Comparison of ENCODE assay signal across 11 cellular contexts in genomic region chr21:32578107-32578691, GRCh38. TPM values are rescaled to one million over a fixed set of nuclear protein-coding genes. Genes with fewer than 3 reads are reported as not detected.
DNase-seq lines count a peak whose midpoint lies in the region; ATAC-seq and TF ChIP-seq lines count a peak whose summit lies in the region.
"Had no signal": no experiment of that assay in that cellular context is flagged by ENCODE, and none has a peak within 500 bp of the region (broad histone marks: within the 10 kb centered on the region; RNA-seq: fewer than 3 reads in every experiment).

No MANE protein-coding gene starts in this region.

- H3K4me1 ChIP-seq in cardiac muscle cell (ENCODE audit: low read depth) = no peaks in the 10 kb centered on the region
- H3K4me1 ChIP-seq in right atrium auricular region = no peaks in the 10 kb centered on the region
- no peaks in the 10 kb centered on the region for H3K4me1 ChIP-seq in OCI-LY7 (ENCODE audit: insufficient read depth, low read length, poor library complexity, severe bottlenecking)
- no peaks in the 10 kb centered on the region for H3K4me1 ChIP-seq in transverse colon

- H3K4me3 Mint-ChIP-seq in effector memory CD8-positive, alpha-beta T cell = peak overlapping the region in 1 of 2 donors; percentile 25

- H3K4me3 ChIP-seq in cardiac muscle cell = no peak overlapping the region
- no peak overlapping the region for H3K4me3 ChIP-seq in right atrium auricular region
- H3K4me3 ChIP-seq in OCI-LY7 (ENCODE audit: low read depth, low read length, poor library complexity, severe bottlenecking) = no peak overlapping the region
- H3K4me3 ChIP-seq in transverse colon = no peak overlapping the region
- H3K4me3 ChIP-seq: esophagus squamous epithelium had no signal

- DNase-seq in cardiac muscle cell (ENCODE audit: low read depth in 1 of 2, low spot score in 1 of 2) = peak; percentile 11 to 22
- DNase-seq in right atrium auricular region (ENCODE audit: low spot score) = no peak
- DNase-seq in OCI-LY7 (ENCODE audit: low spot score) = peak; percentile 17
- peak in 2 of 3 experiments; percentile 22 to 41 for DNase-seq in effector memory CD8-positive, alpha-beta T cell
- DNase-seq in transverse colon = peak; percentile 34
- no peak for DNase-seq in NCI-H1417 (lab: John Stamatoyannopoulos, UW)
- DNase-seq: esophagus squamous epithelium, NCI-H2107 had no signal

- H3K9me2 ChIP-seq in OCI-LY7 (ENCODE audit: insufficient read depth, low read length) = no peaks in the 10 kb centered on the region

- no peaks in the 10 kb centered on the region for H3K79me2 ChIP-seq in OCI-LY7 (ENCODE audit: insufficient read depth, low read depth, low read length)

- H3K4me1 Mint-ChIP-seq in effector memory CD8-positive, alpha-beta T cell (ENCODE audit: low read depth in 2 of 2) = peaks cover 0 to 8% of the 10 kb centered on the region in 2 donors

- H3K9me3 ChIP-seq in cardiac muscle cell (ENCODE audit: low read depth) (no peaks in the 10 kb centered on the region), right atrium auricular region (no peaks in the 10 kb centered on the region), OCI-LY7 (ENCODE audit: low read length) (no peaks in the 10 kb centered on the region), transverse colon (no peaks in the 10 kb centered on the region)
- H3K9me3 ChIP-seq: esophagus squamous epithelium, neutrophil had no signal

- WGBS in transverse colon (ENCODE audit: low coverage in 1 of 2), 2 donors = 0 to 44% methylated on average over 1 to 15 of the region's 15 CpGs

- peaks cover 10% of the 10 kb centered on the region for H3K36me3 ChIP-seq in cardiac muscle cell
- H3K36me3 ChIP-seq in right atrium auricular region = peaks cover 7% of the 10 kb centered on the region
- no peaks in the 10 kb centered on the region for H3K36me3 ChIP-seq in OCI-LY7 (ENCODE audit: insufficient read depth, low read length)
- H3K36me3 ChIP-seq in transverse colon = no peaks in the 10 kb centered on the region
- H3K36me3 ChIP-seq: esophagus squamous epithelium, neutrophil had no signal

- H3K4me2 ChIP-seq in OCI-LY7 (ENCODE audit: low read length) = no peak overlapping the region

- no peaks in the 10 kb centered on the region for H3K9me3 Mint-ChIP-seq in effector memory CD8-positive, alpha-beta T cell

- no TSS peak for BruUV-seq in OCI-LY7 (replicated peaks; lab: Mats Ljungman, UMichigan)

- H3K27ac ChIP-seq in cardiac muscle cell (no peak overlapping the region), right atrium auricular region (no peak overlapping the region), OCI-LY7 (ENCODE audit: low read depth, low read length, poor library complexity, severe bottlenecking) (no peak overlapping the region), transverse colon (no peak overlapping the region)
- H3K27ac ChIP-seq: esophagus squamous epithelium, neutrophil had no signal

- H3K27me3 ChIP-seq in cardiac muscle cell = no peaks in the 10 kb centered on the region
- no peaks in the 10 kb centered on the region for H3K27me3 ChIP-seq in right atrium auricular region
- no peaks in the 10 kb centered on the region for H3K27me3 ChIP-seq in transverse colon
- H3K27me3 ChIP-seq: esophagus squamous epithelium, neutrophil had no signal

- peaks cover 10 to 15% of the 10 kb centered on the region in 2 donors for H3K27me3 Mint-ChIP-seq in effector memory CD8-positive, alpha-beta T cell

- TF ChIP-seq CTCF in cardiac muscle cell (IDR thresholded peaks at IDR 0.05; ENCODE audit: low read depth, low read length) (peak; percentile 36), right atrium auricular region (IDR thresholded peaks at IDR 0.05) (no peak), OCI-LY7 (conservative IDR thresholded peaks at IDR 0.05; ENCODE audit: low read length) (peak; percentile 61), transverse colon (IDR thresholded peaks at IDR 0.05) (peak in 3 of 5 experiments; percentile 15 to 23 (median 15))

- POLR2A ChIA-PET in OCI-LY7 (lab: Charles Lee) = interaction anchor here (0.5 kb wide), 1 partner anchor 30 kb away, joined by 3 read pairs; no protein-coding TSS in a partner anchor

- H4K20me1 ChIP-seq in OCI-LY7 (ENCODE audit: insufficient read depth, low read length) = no peaks in the 10 kb centered on the region

- peaks cover 3% of the 10 kb centered on the region for H3K36me3 Mint-ChIP-seq in effector memory CD8-positive, alpha-beta T cell (ENCODE audit: insufficient read depth)

- peak; percentile 88 for ATAC-seq in effector memory CD8-positive, alpha-beta T cell (replicated peaks)
- ATAC-seq in GM21528 (IDR thresholded peaks at IDR 0.05; ENCODE audit: low FRiP score, unreplicated experiment) = no peak
- ATAC-seq in GM18907 (IDR thresholded peaks at IDR 0.05; ENCODE audit: unreplicated experiment) = no peak

- CTCF ChIA-PET in OCI-LY7 (lab: Charles Lee; ENCODE audit: unreplicated experiment) = no interaction called here

- H3K27ac Mint-ChIP-seq in effector memory CD8-positive, alpha-beta T cell = no peak overlapping the region

- no peak overlapping the region for H2AFZ ChIP-seq in OCI-LY7 (ENCODE audit: low read length)

- in situ Hi-C loops in transverse colon (cut with MboI; ENCODE audit: low pct_ligation_motif_present in 1 of 4, low pct_unique_long_range_greater_than_20kb in 1 of 4, low sequenced_read_pairs in 3 of 4) = loop anchor here in 1 of 4 donors (10.0 kb wide), 1 partner anchor 173 kb away; no protein-coding TSS in a partner anchor

- no peak for TF ChIP-seq EP300 in transverse colon (IDR thresholded peaks at IDR 0.05; ENCODE audit: low read depth)

- no peak for TF ChIP-seq POLR2A in transverse colon (IDR thresholded peaks at IDR 0.05)

- intact Hi-C loops in OCI-LY7 (cut with micrococcal nuclease; ENCODE audit: unreplicated experiment) = no loop called here
- intact Hi-C loops in transverse colon (cut with DNase I; ENCODE audit: low total_unique reads) = no loop called here

RNA-seq across cellular contexts. Expression of gene TCP10L, which starts 7.1 kb away (rescaled TPM):
- total RNA-seq in cardiac muscle cell (1.5 and 1.8 TPM in 2 replicates), right atrium auricular region (1 to 10 TPM in 1 of 2 donors, not detected in 1; 1.1 TPM), OCI-LY7 (2022) (0.63 and 1.2 TPM in 2 replicates), transverse colon (under 1 TPM in 2 of 4 donors, not detected in 2; 0.14 to 0.79 TPM)
- 4.5 and 4.7 TPM in 2 replicates for polyA plus RNA-seq in cardiac muscle cell
- total RNA-seq in OCI-LY7 (2014; rRNA removed; shearing (Covaris generic)) = 2.0 and 3.9 TPM in 2 replicates

RNA-seq across cellular contexts. Expression of gene CFAP298, which starts 34.0 kb away (rescaled TPM):
- total RNA-seq in cardiac muscle cell (45.2 and 52.1 TPM in 2 replicates), right atrium auricular region (10 to 100 TPM; 16.1 to 22.2 TPM), OCI-LY7 (2022) (49.4 and 64.2 TPM in 2 replicates), transverse colon (10 to 100 TPM in 2 of 4 donors, 1 to 10 TPM in 1, not detected in 1; 6.4 to 27.3 (median 20.9) TPM)
- 56.2 and 57.1 TPM in 2 replicates for polyA plus RNA-seq in cardiac muscle cell
- 43.6 and 56.0 TPM in 2 replicates for total RNA-seq in OCI-LY7 (2014; rRNA removed; shearing (Covaris generic))

Comparison
In these comparisons a context has a peak if more than half of its experiments do, and no peak if none do; other contexts are left out.
1. DNase-seq: peak in cardiac muscle cell (2 of 2), OCI-LY7 (single experiment), effector memory CD8-positive, alpha-beta T cell (2 of 3) and transverse colon (single experiment); none in right atrium auricular region (single experiment) and NCI-H1417 (0 of 3).
2. CTCF ChIP-seq: peak in cardiac muscle cell (single experiment), OCI-LY7 (single experiment) and transverse colon (3 of 5); none in right atrium auricular region (0 of 2).